In genomic region chr1:221725683-221726330, GRCh38 we compare ENCODE assay signal across 1 cellular context.
TF ChIP-seq lines count a peak whose summit lies in the region.

No MANE protein-coding gene starts in this region.

TF ChIP-seq in WTC11, 78 proteins besides CTCF, POLR2A, EP300 and RAD21 (continued from another document):
- no peak for TF ChIP-seq ZNF281 (CRISPR knock-in tag; IDR thresholded peaks at IDR 0.05)
- TF ChIP-seq, protein P1, sequence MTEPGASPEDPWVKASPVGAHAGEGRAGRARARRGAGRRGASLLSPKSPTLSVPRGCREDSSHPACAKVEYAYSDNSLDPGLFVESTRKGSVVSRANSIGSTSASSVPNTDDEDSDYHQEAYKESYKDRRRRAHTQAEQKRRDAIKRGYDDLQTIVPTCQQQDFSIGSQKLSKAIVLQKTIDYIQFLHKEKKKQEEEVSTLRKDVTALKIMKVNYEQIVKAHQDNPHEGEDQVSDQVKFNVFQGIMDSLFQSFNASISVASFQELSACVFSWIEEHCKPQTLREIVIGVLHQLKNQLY (CRISPR knock-in tag; IDR thresholded peaks at IDR 0.05), result no peak
- TF ChIP-seq ARID4B (CRISPR knock-in tag; IDR thresholded peaks at IDR 0.05; ENCODE audit: borderline replicate concordance), result no peak
- no peak for TF ChIP-seq RELA (CRISPR knock-in tag; IDR thresholded peaks at IDR 0.05; ENCODE audit: borderline replicate concordance)
- TF ChIP-seq GRHL2 (CRISPR knock-in tag; IDR thresholded peaks at IDR 0.05; ENCODE audit: insufficient replicate concordance, severe bottlenecking), result no peak
- TF ChIP-seq TEAD4 (CRISPR knock-in tag; IDR thresholded peaks at IDR 0.05), result no peak
TF ChIP-seq in WTC11: peak in this region for 0.
